In the genomic region with DNA sequence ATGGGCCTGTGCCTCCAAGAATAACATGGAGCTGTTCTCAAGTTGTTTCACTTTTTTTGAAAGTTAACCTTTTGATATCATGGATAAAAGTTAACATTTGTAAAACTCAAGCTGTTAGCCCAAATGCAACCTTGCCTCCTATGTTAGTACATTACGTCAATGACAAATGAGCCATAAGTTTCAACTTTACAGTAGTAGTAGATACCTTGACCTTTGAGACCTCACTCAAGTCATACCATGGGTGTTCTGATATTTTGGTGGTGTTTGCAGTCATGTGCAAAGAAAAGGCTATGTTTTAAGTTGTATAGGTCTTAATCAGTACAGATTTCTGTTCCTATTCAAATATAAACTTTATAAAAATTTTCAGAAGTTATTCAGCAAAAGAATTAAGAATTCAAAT, we compare ENCODE assay signal across 37 cellular contexts.
"Had no signal": no experiment of that assay in that cellular context is flagged by ENCODE, and none has a peak within 500 bp of the region (broad histone marks: within the 10 kb centered on the region; RNA-seq: fewer than 3 reads in every experiment).

No MANE protein-coding gene starts in this region.

- H3K4me1 ChIP-seq: breast epithelium had no signal

- ATAC-seq: activated CD8-positive, alpha-beta T cell treated with anti-CD3 and anti-CD28 coated beads for 36 hours; activated naive CD4-positive, alpha-beta T cell treated with anti-CD3 and anti-CD28 coated beads, Interleukin-2, amount 50 U/mL, for 72 hours; activated T-cell treated with anti-CD3 and anti-CD28 coated beads, Interleukin-2, amount 50 U/mL, for 4 hours; activated T-cell treated with anti-CD3 and anti-CD28 coated beads, Interleukin-2, amount 50 U/mL, for 72 hours; activated T-helper 17 cell treated with anti-CD3 and anti-CD28 coated beads, Interleukin-2, amount 50 U/mL, for 72 hours; body of pancreas had no signal

- H3K27me3 ChIP-seq: adrenal gland, body of pancreas, brain microvascular endothelial cell, breast epithelium had no signal

- H3K4me3 Mint-ChIP-seq: activated B cell treated with CpG ODN at 0.5 μM for 24 hours; activated CD4-positive, alpha-beta memory T cell treated with anti-CD3 and anti-CD28 coated beads for 36 hours; activated CD4-positive, alpha-beta T cell treated with anti-CD3 and anti-CD28 coated beads, Interleukin-2, amount 10 ng/mL, durations not matched to agents 24 days and 14 days; activated CD8-positive, alpha-beta T cell treated with anti-CD3 and anti-CD28 coated beads for 36 hours; activated naive CD4-positive, alpha-beta T cell treated with anti-CD3 and anti-CD28 coated beads for 36 hours; activated naive CD8-positive, alpha-beta T cell treated with anti-CD3 and anti-CD28 coated beads for 36 hours; activated T-cell treated with anti-CD3 and anti-CD28 coated beads, Interleukin-2, amount 50 U/mL, for 4 hours; activated T-cell treated with anti-CD3 and anti-CD28 coated beads, Interleukin-2, amount 50 U/mL, for 72 hours; activated T-helper 1 cell treated with anti-CD3 and anti-CD28 coated beads, Interleukin-12 subunit alpha, Interleukin-12 subunit beta, Interleukin-2, Interleukin-4 antibody, amounts not matched to agents 30 ng/mL and 10 ng/mL and 1 ng/mL, durations not matched to agents 14 hours and 24 hours and 36 hours; activated T-helper 17 cell treated with anti-CD3 and anti-CD28 coated beads, Interleukin-2, amount 50 U/mL, for 72 hours; T-helper 1 cell treated with Interleukin-12 subunit alpha and Interleukin-12 subunit beta and Interleukin-4 antibody, amounts not matched to agents 30 μg/mL and 1 μg/mL, for 36 hours; T-helper 2 cell treated with Interferon-gamma antibody and Interleukin-4, amounts not matched to agents 5 μg/mL and 100 μg/mL, for 36 hours had no signal

- H3K27me3 Mint-ChIP-seq: activated B cell treated with CpG ODN at 0.5 μM for 24 hours; activated CD4-positive, alpha-beta memory T cell treated with anti-CD3 and anti-CD28 coated beads for 36 hours; activated CD4-positive, alpha-beta T cell treated with anti-CD3 and anti-CD28 coated beads, Interleukin-2, amount 10 ng/mL, durations not matched to agents 24 days and 14 days had no signal

- H3K4me3 ChIP-seq: adrenal gland, body of pancreas, breast epithelium had no signal

- H3K4me1 Mint-ChIP-seq: activated B cell treated with CpG ODN at 0.5 μM for 24 hours; activated CD4-positive, alpha-beta T cell treated with anti-CD3 and anti-CD28 coated beads, Interleukin-2, amount 10 ng/mL, durations not matched to agents 24 days and 14 days; activated naive CD8-positive, alpha-beta T cell treated with anti-CD3 and anti-CD28 coated beads for 36 hours; activated T-helper 17 cell treated with anti-CD3 and anti-CD28 coated beads, Interleukin-2, amount 50 U/mL, for 72 hours had no signal

- DNase-seq: activated B cell treated with CpG ODN at 0.5 μM for 24 hours; activated CD4-positive, alpha-beta memory T cell treated with anti-CD3 and anti-CD28 coated beads for 36 hours; activated CD4-positive, alpha-beta T cell treated with anti-CD3 and anti-CD28 coated beads for 4 hours; activated CD4-positive, alpha-beta T cell treated with anti-CD3 and anti-CD28 coated beads, Interleukin-2, amount 10 ng/mL, durations not matched to agents 24 days and 14 days; activated CD4-positive, alpha-beta T cell treated with anti-CD3 and anti-CD28 coated beads, Interleukin-2, amount 50 U/mL, for 1 hour; activated CD4-positive, alpha-beta T cell treated with anti-CD3 and anti-CD28 coated beads, Interleukin-2, amount 50 U/mL, for 4 hours; activated CD4-positive, CD25-positive, alpha-beta regulatory T cell treated with anti-CD3 and anti-CD28 coated beads, Interleukin-2, amount 50 U/mL, for 72 hours; activated CD8-positive, alpha-beta memory T cell treated with anti-CD3 and anti-CD28 coated beads, Interleukin-2, amount 50 U/mL, for 4 hours; activated CD8-positive, alpha-beta T cell treated with anti-CD3 and anti-CD28 coated beads for 36 hours; activated effector memory CD4-positive, alpha-beta T cell treated with anti-CD3 and anti-CD28 coated beads, Interleukin-2, amount 50 U/mL, for 16 hours; activated gamma-delta T cell treated with Interleukin-2 at 50 U/mL for 16 hours; activated naive CD4-positive, alpha-beta T cell; activated naive CD4-positive, alpha-beta T cell treated with anti-CD3 and anti-CD28 coated beads for 36 hours; activated naive CD4-positive, alpha-beta T cell treated with anti-CD3 and anti-CD28 coated beads, Interleukin-2, amount 50 U/mL, for 16 hours; activated naive CD8-positive, alpha-beta T cell treated with anti-CD3 and anti-CD28 coated beads for 36 hours; activated T-cell treated with anti-CD3 and anti-CD28 coated beads for 4 hours; activated T-cell treated with anti-CD3 and anti-CD28 coated beads, Interleukin-2, amount 50 U/mL, for 1 hour; activated T-cell treated with anti-CD3 and anti-CD28 coated beads, Interleukin-2, amount 50 U/mL, for 4 hours; activated T-cell treated with anti-CD3 and anti-CD28 coated beads, Interleukin-2, amount 50 U/mL, for 72 hours; adrenal gland; amniotic stem cell; aorta; body of pancreas; brain microvascular endothelial cell; central memory CD4-positive, alpha-beta T cell; T-helper 1 cell; T-helper 2 cell; T-helper 9 cell had no signal

- H3K36me3 Mint-ChIP-seq: activated CD4-positive, alpha-beta memory T cell treated with anti-CD3 and anti-CD28 coated beads for 36 hours; activated naive CD4-positive, alpha-beta T cell treated with anti-CD3 and anti-CD28 coated beads, Interleukin-2, amount 50 U/mL, for 72 hours; activated naive CD8-positive, alpha-beta T cell treated with anti-CD3 and anti-CD28 coated beads for 36 hours had no signal

- H3K9me3 ChIP-seq: adrenal gland, body of pancreas, breast epithelium had no signal

- FAIRE-seq: astrocyte, TTC549 had no signal

- H3K27ac Mint-ChIP-seq: activated B cell treated with CpG ODN at 0.5 μM for 24 hours; activated CD4-positive, alpha-beta memory T cell treated with anti-CD3 and anti-CD28 coated beads for 36 hours; activated CD4-positive, alpha-beta T cell treated with anti-CD3 and anti-CD28 coated beads, Interleukin-2, amount 10 ng/mL, durations not matched to agents 24 days and 14 days; activated CD8-positive, alpha-beta T cell treated with anti-CD3 and anti-CD28 coated beads for 36 hours; activated naive CD4-positive, alpha-beta T cell treated with anti-CD3 and anti-CD28 coated beads for 36 hours; activated naive CD4-positive, alpha-beta T cell treated with anti-CD3 and anti-CD28 coated beads, Interleukin-2, amount 50 U/mL, for 72 hours; activated naive CD8-positive, alpha-beta T cell treated with anti-CD3 and anti-CD28 coated beads for 36 hours; activated T-cell treated with anti-CD3 and anti-CD28 coated beads, Interleukin-2, amount 50 U/mL, for 72 hours; activated T-helper 1 cell treated with anti-CD3 and anti-CD28 coated beads, Interleukin-12 subunit alpha, Interleukin-12 subunit beta, Interleukin-2, Interleukin-4 antibody, amounts not matched to agents 30 ng/mL and 10 ng/mL and 1 ng/mL, durations not matched to agents 14 hours and 24 hours and 36 hours; activated T-helper 17 cell treated with anti-CD3 and anti-CD28 coated beads, Interleukin-2, amount 50 U/mL, for 72 hours; T-helper 1 cell treated with Interleukin-12 subunit alpha and Interleukin-12 subunit beta and Interleukin-4 antibody, amounts not matched to agents 30 μg/mL and 1 μg/mL, for 36 hours; T-helper 2 cell treated with Interferon-gamma antibody and Interleukin-4, amounts not matched to agents 5 μg/mL and 100 μg/mL, for 36 hours had no signal

- H3K36me3 ChIP-seq: adrenal gland, brain microvascular endothelial cell, breast epithelium had no signal

- H3K27ac ChIP-seq: adrenal gland, body of pancreas, breast epithelium, VCaP had no signal

- H3K9me3 Mint-ChIP-seq: activated CD4-positive, alpha-beta T cell treated with anti-CD3 and anti-CD28 coated beads, Interleukin-2, amount 10 ng/mL, durations not matched to agents 24 days and 14 days; activated CD8-positive, alpha-beta T cell treated with anti-CD3 and anti-CD28 coated beads for 36 hours; activated naive CD8-positive, alpha-beta T cell treated with anti-CD3 and anti-CD28 coated beads for 36 hours; activated T-cell treated with anti-CD3 and anti-CD28 coated beads, Interleukin-2, amount 50 U/mL, for 4 hours; activated T-helper 1 cell treated with anti-CD3 and anti-CD28 coated beads, Interleukin-12 subunit alpha, Interleukin-12 subunit beta, Interleukin-2, Interleukin-4 antibody, amounts not matched to agents 30 ng/mL and 10 ng/mL and 1 ng/mL, durations not matched to agents 14 hours and 24 hours and 36 hours; T-helper 2 cell treated with Interferon-gamma antibody and Interleukin-4, amounts not matched to agents 5 μg/mL and 100 μg/mL, for 36 hours had no signal
